6 cellular contexts compared by ENCODE assay signal in genomic region chr17:15674640-15675039, GRCh38. TPM values are rescaled to one million over a fixed set of nuclear protein-coding genes. Genes with fewer than 3 reads are reported as not detected.
"Had no signal": no experiment of that assay in that cellular context is flagged by ENCODE, and none has a peak within 500 bp of the region (broad histone marks: within the 10 kb centered on the region; RNA-seq: fewer than 3 reads in every experiment).

No MANE protein-coding gene starts in this region.

RNA-seq across cellular contexts. Expression of gene FBXW10B, which starts 55.1 kb away (rescaled TPM):
- total RNA-seq: GM23248, H1, H7 had no signal
- polyA plus RNA-seq: GM23338 had no signal

RNA-seq across cellular contexts. Expression of gene TBC1D26, which starts 57.4 kb away (rescaled TPM):
- total RNA-seq: GM23248, H4, HFFc6 had no signal
- polyA plus RNA-seq: GM23248 had no signal
